Comparison of ENCODE assay signal across 8 cellular contexts in the genomic region with DNA sequence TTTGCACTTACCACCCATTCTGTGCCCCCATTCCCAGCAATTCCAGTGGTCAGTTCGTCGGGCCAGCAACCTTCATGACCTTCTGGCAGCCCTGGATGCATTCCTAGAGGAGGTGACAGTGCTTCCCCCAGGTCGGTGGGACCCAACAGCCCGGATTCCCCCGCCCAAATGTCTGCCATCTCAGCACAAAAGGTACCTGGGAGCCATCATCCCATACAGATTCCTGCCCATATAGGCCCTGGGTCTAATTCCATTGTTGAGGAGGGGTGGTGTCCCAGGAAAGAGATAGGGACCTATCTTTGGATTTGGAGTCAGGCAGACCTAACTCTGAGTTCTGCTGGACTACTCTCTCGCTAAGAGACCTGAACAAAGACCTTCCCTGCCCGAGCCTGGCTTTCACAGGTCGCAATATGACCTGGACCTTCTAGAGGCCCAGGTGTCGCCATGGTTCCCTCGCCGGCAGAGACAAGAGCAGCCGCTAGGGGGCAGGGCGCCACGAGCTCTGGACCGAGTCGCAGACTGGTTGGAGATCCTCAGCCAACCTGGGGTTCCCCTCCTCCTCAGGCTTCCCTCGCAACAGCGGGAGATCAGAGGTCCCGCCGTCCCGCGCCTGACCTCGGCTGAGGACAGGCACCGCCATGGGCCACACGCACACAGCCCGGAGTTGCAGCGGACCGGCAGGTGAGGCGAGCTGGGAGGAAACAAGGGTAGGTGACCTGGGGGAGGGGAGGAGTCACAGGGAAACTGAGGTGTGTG. TPM values are rescaled to one million over a fixed set of nuclear protein-coding genes. Genes with fewer than 3 reads are reported as not detected.
DNase-seq lines count a peak whose midpoint lies in the region; ATAC-seq and TF ChIP-seq lines count a peak whose summit lies in the region.

No MANE protein-coding gene starts in this region.

- intact Hi-C loops in ascending aorta (cut with DNase I) = no loop called here

- peaks cover 0 to 3% of the 10 kb centered on the region in 2 donors for H3K4me1 ChIP-seq in ascending aorta
- H3K4me1 ChIP-seq in iPS DF 6.9 (ENCODE audit: control insufficient read depth, insufficient read depth, low read length) = peaks cover 5% of the 10 kb centered on the region
- H3K4me1 ChIP-seq in skeletal muscle satellite cell (ENCODE audit: control insufficient read depth, insufficient read depth, low read length) = peaks cover 4% of the 10 kb centered on the region

- no peak overlapping the region for H3K9ac ChIP-seq in skeletal muscle satellite cell (ENCODE audit: low read depth, low read length)

- no CpG with 5 or more reads among the region's 29 CpGs for WGBS in iPS DF 6.9 (ENCODE audit: insufficient coverage, insufficient read length)

- H3K4me3 ChIP-seq in ascending aorta (peak overlapping the region; percentile 14 to 54), iPS DF 6.9 (ENCODE audit: low read length) (peak overlapping the region; percentile 43; the same call in 1 of the 2 replicates), skeletal muscle satellite cell (ENCODE audit: low read length) (peak overlapping the region; percentile 67)

- H3K4me2 ChIP-seq in skeletal muscle satellite cell (ENCODE audit: low read length) = peak overlapping the region; percentile 88

- H3K36me3 ChIP-seq in ascending aorta = no peaks in the 10 kb centered on the region
- H3K36me3 ChIP-seq in iPS DF 6.9 (ENCODE audit: control insufficient read depth, insufficient read depth, low read length) = no peaks in the 10 kb centered on the region
- H3K36me3 ChIP-seq in skeletal muscle satellite cell (ENCODE audit: insufficient read depth, low read length) = no peaks in the 10 kb centered on the region

- peak; percentile 71 to 94 (median 94) for TF ChIP-seq CTCF in ascending aorta (IDR thresholded peaks at IDR 0.05)

- no peaks in the 10 kb centered on the region for H3K27me3 ChIP-seq in ascending aorta
- H3K27me3 ChIP-seq in iPS DF 6.9 (ENCODE audit: control insufficient read depth, insufficient read depth, low read length) = no peaks in the 10 kb centered on the region
- H3K27me3 ChIP-seq in skeletal muscle satellite cell (ENCODE audit: control insufficient read depth, insufficient read depth, low read length) = peaks cover 7% of the 10 kb centered on the region

- no peaks in the 10 kb centered on the region for H3K9me3 ChIP-seq in ascending aorta
- H3K9me3 ChIP-seq in iPS DF 6.9 (ENCODE audit: control insufficient read depth, insufficient read depth, low read length) = no peaks in the 10 kb centered on the region
- no peaks in the 10 kb centered on the region for H3K9me3 ChIP-seq in skeletal muscle satellite cell (replicated peaks; ENCODE audit: low read length)

- peak; percentile 89 for ATAC-seq in GM21576 (IDR thresholded peaks at IDR 0.05; ENCODE audit: unreplicated experiment)

- peak; percentile 64 for DNase-seq in EH (ENCODE audit: low read depth)
- peak; percentile 25 for DNase-seq in KG1 (lab: John Stamatoyannopoulos, UW)
- DNase-seq in T-helper 22 cell (ENCODE audit: low read depth) = peak; percentile 49
- peak in 1 of 2 donors; percentile 77 for DNase-seq in ascending aorta (ENCODE audit: low spot score in 2 of 2)
- peak; percentile 73 for DNase-seq in iPS DF 6.9 (ENCODE audit: low read depth, low spot score)
- DNase-seq in DMS79 (lab: John Stamatoyannopoulos, UW) = no peak

- H3K27ac ChIP-seq in ascending aorta = no peak overlapping the region
- H3K27ac ChIP-seq in iPS DF 6.9 (ENCODE audit: low read length) = no peak overlapping the region

RNA-seq across cellular contexts. Expression of a gene that starts 3.1 kb away (rescaled TPM):
- not detected for total RNA-seq in ascending aorta
- not detected in 2 replicates for total RNA-seq in skeletal muscle satellite cell (2012; rRNA removed)

RNA-seq across cellular contexts. Expression of a gene that starts 16.6 kb away (rescaled TPM):
- total RNA-seq in ascending aorta = 3.0 TPM
- 2.8 and 4.4 TPM in 2 replicates for total RNA-seq in skeletal muscle satellite cell (2012; rRNA removed)

RNA-seq across cellular contexts. Expression of a gene that starts 38.6 kb away (rescaled TPM):
- 73.4 TPM for total RNA-seq in ascending aorta
- 38.9 and 46.9 TPM in 2 replicates for total RNA-seq in skeletal muscle satellite cell (2012; rRNA removed)
